22 cellular contexts compared by ENCODE assay signal in the genomic region with DNA sequence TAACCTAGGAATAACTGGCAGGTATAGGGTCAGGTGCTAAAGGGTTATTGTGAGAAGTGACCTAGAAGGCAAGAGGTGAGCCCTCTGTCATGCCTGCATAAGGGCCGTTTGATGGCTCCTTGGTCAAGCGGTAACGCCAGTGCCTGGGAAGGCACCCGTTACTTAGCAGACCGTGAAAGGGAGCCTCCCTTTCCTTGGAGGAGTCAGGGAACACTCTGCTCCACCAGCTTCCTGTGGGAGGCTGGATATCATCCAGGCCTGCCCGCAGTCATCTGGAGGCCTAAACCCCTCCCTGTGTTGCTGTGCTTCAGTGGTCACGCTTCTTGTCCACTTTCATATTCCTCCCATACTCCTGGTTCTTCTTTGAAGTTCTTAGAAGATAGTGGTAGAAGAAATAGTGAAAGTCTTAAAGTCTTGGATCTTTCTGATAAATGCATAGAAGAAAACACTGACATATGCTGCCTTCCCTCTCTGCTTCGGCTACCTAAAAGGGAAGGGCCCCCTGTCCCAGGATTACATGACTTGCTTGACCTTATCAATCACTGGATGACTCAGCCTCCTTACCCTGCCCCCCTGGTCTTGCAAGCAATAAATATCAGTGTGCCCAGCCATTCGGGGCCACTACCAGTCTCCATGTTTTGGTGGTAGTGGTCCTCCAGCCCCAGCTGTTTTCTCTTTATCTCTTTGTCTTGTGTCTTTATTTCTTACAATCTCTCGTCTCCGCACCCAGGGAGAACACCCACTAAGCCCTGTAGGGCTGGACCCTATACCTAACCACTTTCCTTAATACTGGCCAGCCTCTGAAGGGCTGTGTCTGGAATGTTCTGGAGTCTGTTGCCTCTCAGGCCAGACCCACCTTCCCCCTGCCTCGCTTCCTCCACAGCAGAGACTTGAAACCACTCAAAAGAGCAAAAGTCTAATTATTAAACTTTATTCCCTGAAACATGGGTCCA. TPM values are rescaled to one million over a fixed set of nuclear protein-coding genes. Genes with fewer than 3 reads are reported as not detected.
DNase-seq lines count a peak whose midpoint lies in the region; ATAC-seq, FAIRE-seq and TF ChIP-seq lines count a peak whose summit lies in the region.
"Had no signal": no experiment of that assay in that cellular context is flagged by ENCODE, and none has a peak within 500 bp of the region (broad histone marks: within the 10 kb centered on the region; RNA-seq: fewer than 3 reads in every experiment).

No MANE protein-coding gene starts in this region.

- no peak overlapping the region for H3K4me2 ChIP-seq in neural progenitor cell
- H3K4me2 ChIP-seq: SK-N-SH had no signal

- no peaks in the 10 kb centered on the region for H3K27me3 ChIP-seq in neural progenitor cell
- H3K27me3 ChIP-seq: colonic mucosa, neutrophil, sigmoid colon had no signal

- no peak overlapping the region for H2AFZ ChIP-seq in neural progenitor cell (replicated peaks)

- no peaks in the 10 kb centered on the region for H4K20me1 ChIP-seq in neural progenitor cell (ENCODE audit: low read depth)

- peaks cover 2% of the 10 kb centered on the region for H3K9me3 Mint-ChIP-seq in neural progenitor cell
- no peaks in the 10 kb centered on the region for H3K9me3 Mint-ChIP-seq in activated CD8-positive, alpha-beta T cell treated with anti-CD3 and anti-CD28 coated beads for 36 hours
- H3K9me3 Mint-ChIP-seq: CD4-positive, alpha-beta memory T cell had no signal

- no peak for TF ChIP-seq CTCF in neural progenitor cell (IDR thresholded peaks at IDR 0.05)
- TF ChIP-seq CTCF in activated CD8-positive, alpha-beta T cell treated with anti-CD3 and anti-CD28 coated beads for 36 hours (IDR thresholded peaks at IDR 0.05), result no peak

- CTCF ChIA-PET in activated CD8-positive, alpha-beta T cell treated with anti-CD3 and anti-CD28 coated beads for 36 hours (lab: Charles Lee), result no interaction called here
- CTCF ChIA-PET in HEK293T (lab: Yijun Ruan, JAX), result no interaction called here

- no peaks in the 10 kb centered on the region for H3K79me2 ChIP-seq in neural progenitor cell (ENCODE audit: low read depth)

- peak; percentile 8 for DNase-seq in Daoy (ENCODE audit: low read depth)
- peak; percentile 85 for DNase-seq in NCI-H226
- peak; percentile 30 for DNase-seq in dermis blood vessel endothelial cell
- DNase-seq in neural progenitor cell (ENCODE audit: low spot score), result no peak
- DNase-seq in HTR-8/SVneo (ENCODE audit: insufficient read length, low spot score), result no peak
- no peak for DNase-seq in medulla oblongata (ENCODE audit: extremely low spot score)
- DNase-seq in activated CD8-positive, alpha-beta T cell treated with anti-CD3 and anti-CD28 coated beads for 36 hours, result no peak
- DNase-seq in HEK293T (ENCODE audit: extremely low spot score), result no peak
- DNase-seq: activated CD4-positive, alpha-beta T cell treated with anti-CD3 and anti-CD28 coated beads for 48 hours; activated CD8-positive, alpha-beta memory T cell treated with anti-CD3 and anti-CD28 coated beads, Interleukin-2, amount 50 U/mL, for 48 hours; activated gamma-delta T cell; CD4-positive, alpha-beta memory T cell; colonic mucosa; glutamatergic neuron; KG1; mesendoderm; NCI-H748 treated with DMSO at 0.1 percent for 48 hours; sigmoid colon; SK-N-SH; T1000 had no signal

- intact Hi-C loops in activated CD8-positive, alpha-beta T cell treated with anti-CD3 and anti-CD28 coated beads for 36 hours (cut with micrococcal nuclease), result no loop called here

- no peaks in the 10 kb centered on the region for H3K36me3 Mint-ChIP-seq in neural progenitor cell
- H3K36me3 Mint-ChIP-seq in activated CD8-positive, alpha-beta T cell treated with anti-CD3 and anti-CD28 coated beads for 36 hours (ENCODE audit: low read depth), result no peaks in the 10 kb centered on the region
- H3K36me3 Mint-ChIP-seq: CD4-positive, alpha-beta memory T cell had no signal

- H3F3A ChIP-seq in neural progenitor cell (ENCODE audit: low read depth), result no peaks in the 10 kb centered on the region

- no peak overlapping the region for H3K9ac ChIP-seq in neural progenitor cell
- H3K9ac ChIP-seq: SK-N-SH had no signal

- no peak for ATAC-seq in activated CD8-positive, alpha-beta T cell treated with anti-CD3 and anti-CD28 coated beads for 36 hours

- POLR2A ChIA-PET in activated CD8-positive, alpha-beta T cell treated with anti-CD3 and anti-CD28 coated beads for 36 hours (lab: Charles Lee), result no interaction called here
- POLR2A ChIA-PET in HEK293T (lab: Yijun Ruan, JAX), result no interaction called here

- H3K4me3 Mint-ChIP-seq in neural progenitor cell, result no peak overlapping the region
- no peak overlapping the region for H3K4me3 Mint-ChIP-seq in activated CD8-positive, alpha-beta T cell treated with anti-CD3 and anti-CD28 coated beads for 36 hours

- no peak for FAIRE-seq in HTR-8/SVneo (lab: Jason Lieb, UNC)
- FAIRE-seq: endothelial cell of umbilical vein had no signal

- no peak overlapping the region for H3K4me3 ChIP-seq in neural progenitor cell
- H3K4me3 ChIP-seq: colonic mucosa, sigmoid colon had no signal

- H3K27ac ChIP-seq in neural progenitor cell, result no peak overlapping the region
- H3K27ac ChIP-seq: colonic mucosa, neutrophil, sigmoid colon had no signal

- H3K9me3 ChIP-seq in neural progenitor cell (ENCODE audit: low read depth), result no peaks in the 10 kb centered on the region
- H3K9me3 ChIP-seq: colonic mucosa, neutrophil, sigmoid colon, SK-N-SH had no signal

- peaks cover 5% of the 10 kb centered on the region for H3K4me1 Mint-ChIP-seq in neural progenitor cell
- peaks cover 2% of the 10 kb centered on the region for H3K4me1 Mint-ChIP-seq in activated CD8-positive, alpha-beta T cell treated with anti-CD3 and anti-CD28 coated beads for 36 hours (ENCODE audit: low read depth)

- H3K36me3 ChIP-seq in neural progenitor cell, result no peaks in the 10 kb centered on the region
- H3K36me3 ChIP-seq: colonic mucosa, neutrophil, sigmoid colon had no signal

- peaks cover 10% of the 10 kb centered on the region for H3K27me3 Mint-ChIP-seq in neural progenitor cell (ENCODE audit: insufficient read depth, low read depth)
- peaks cover 2% of the 10 kb centered on the region for H3K27me3 Mint-ChIP-seq in activated CD8-positive, alpha-beta T cell treated with anti-CD3 and anti-CD28 coated beads for 36 hours

- peak overlapping the region; percentile 52 for H3K27ac Mint-ChIP-seq in neural progenitor cell
- no peak overlapping the region for H3K27ac Mint-ChIP-seq in activated CD8-positive, alpha-beta T cell treated with anti-CD3 and anti-CD28 coated beads for 36 hours
- H3K27ac Mint-ChIP-seq: CD4-positive, alpha-beta memory T cell had no signal

- H3K4me1 ChIP-seq in neural progenitor cell, result no peaks in the 10 kb centered on the region
- H3K4me1 ChIP-seq: colonic mucosa, sigmoid colon had no signal

TF ChIP-seq in HEK293T, 16 proteins besides CTCF, POLR2A, EP300 and RAD21:
- TF ChIP-seq LEF1 (IDR thresholded peaks at IDR 0.05; ENCODE audit: borderline replicate concordance) (no peak), ARNT (IDR thresholded peaks at IDR 0.05) (no peak), NFRKB (IDR thresholded peaks at IDR 0.05) (no peak), ZNF384 (IDR thresholded peaks at IDR 0.05) (no peak), BHLHE40 (IDR thresholded peaks at IDR 0.05; ENCODE audit: borderline replicate concordance) (no peak)

RNA-seq across cellular contexts. Expression of a gene that starts 16.1 kb away (rescaled TPM):
- 10.8 and 13.1 TPM in 2 replicates for total RNA-seq in Daoy (2014; rRNA removed; shearing (Covaris generic))
- total RNA-seq in dermis blood vessel endothelial cell (6.1 and 9.8 TPM in 2 replicates), neural progenitor cell (ENCODE audit: low replicate concordance) (16.6 and 23.6 TPM in 2 replicates)
- total RNA-seq in activated CD8-positive, alpha-beta T cell treated with anti-CD3 and anti-CD28 coated beads for 36 hours, result 10 to 100 TPM in 1 of 2 experiments, 1 to 10 TPM in 1; 9.6 to 11.8 TPM

Comparison
In these comparisons a context has a peak if more than half of its experiments do, and no peak if none do; other contexts are left out.
1. DNase-seq: peak in Daoy (single experiment), NCI-H226 (single experiment) and dermis blood vessel endothelial cell (single experiment); none in neural progenitor cell (single experiment), HTR-8/SVneo (single experiment), medulla oblongata (single experiment), activated CD8-positive, alpha-beta T cell treated with anti-CD3 and anti-CD28 coated beads for 36 hours (single experiment) and HEK293T (single experiment).